ENCODE assay signal across 24 cellular contexts in the genomic region with DNA sequence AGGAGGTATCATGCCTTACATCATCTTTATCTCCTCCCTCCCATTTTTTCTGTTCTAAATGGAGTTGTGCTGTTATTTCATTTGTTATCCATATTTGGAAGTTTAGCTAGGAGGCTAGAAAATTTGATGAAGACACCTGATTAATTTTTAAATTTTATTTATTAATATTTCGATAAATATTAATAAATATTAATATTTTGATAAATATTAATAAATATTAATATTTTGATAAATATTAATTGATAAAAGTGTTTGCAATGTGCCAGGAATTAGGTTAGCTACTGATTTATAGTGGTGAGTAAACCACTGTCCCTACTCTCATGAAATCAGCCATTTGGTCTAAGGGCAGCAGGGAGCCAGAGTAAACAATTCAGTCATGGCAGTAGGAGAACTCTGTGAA.
A peak's percentile ranks its signal among the peaks of the same experiment; 100 is the strongest.
DNase-seq lines count a peak whose midpoint lies in the region; ATAC-seq, FAIRE-seq and TF ChIP-seq lines count a peak whose summit lies in the region.
"Had no signal": no experiment of that assay in that cellular context is flagged by ENCODE, and none has a peak within 500 bp of the region (broad histone marks: within the 10 kb centered on the region; RNA-seq: fewer than 3 reads in every experiment).

No MANE protein-coding gene starts in this region.

- H3K4me1 ChIP-seq in kidney (ENCODE audit: control insufficient read depth in 1 of 2, insufficient read depth in 1 of 2, low read depth in 1 of 2, low read length in 2 of 2) (no peaks in the 10 kb centered on the region), breast epithelium (no peaks in the 10 kb centered on the region), ascending aorta (no peaks in the 10 kb centered on the region)
- H3K4me1 ChIP-seq: BE2C, BLaER1, Caco-2 had no signal

- no peaks in the 10 kb centered on the region for H3K9me3 ChIP-seq in kidney (ENCODE audit: control insufficient read depth in 1 of 2, low read length in 2 of 2)
- H3K9me3 ChIP-seq in breast epithelium, result no peaks in the 10 kb centered on the region
- no peaks in the 10 kb centered on the region for H3K9me3 ChIP-seq in ascending aorta
- H3K9me3 ChIP-seq: BE2C, BLaER1, Caco-2 had no signal

- H3K4me3 ChIP-seq in kidney (ENCODE audit: low read length in 2 of 2) (no peak overlapping the region), breast epithelium (no peak overlapping the region), ascending aorta (no peak overlapping the region)
- H3K4me3 ChIP-seq: BLaER1, GM12878 had no signal

- DNase-seq in RCC 7860 (ENCODE audit: low spot score) (no peak), kidney (no peak), breast epithelium (ENCODE audit: low spot score in 2 of 2) (no peak), ascending aorta (ENCODE audit: low spot score in 2 of 2) (no peak)
- no peak for DNase-seq in activated CD4-positive, alpha-beta T cell treated with anti-CD3 and anti-CD28 coated beads for 1 hour
- DNase-seq: ACHN; BE2C; C1 segment of cervical spinal cord; Caco-2; Calu3; CD4-positive, alpha-beta memory T cell; CD4-positive, CD25-positive, alpha-beta regulatory T cell; CD8-positive, alpha-beta memory T cell; DMS79 treated with DMSO at 0.1 percent for 48 hours; GDM1 had no signal

- H3K27ac ChIP-seq in kidney (ENCODE audit: low read depth in 2 of 2, low read length in 2 of 2) (no peak overlapping the region), breast epithelium (no peak overlapping the region), ascending aorta (no peak overlapping the region)
- H3K27ac ChIP-seq: 22Rv1, BLaER1 had no signal

- H3K36me3 ChIP-seq in kidney (ENCODE audit: control insufficient read depth in 1 of 2, insufficient read depth in 2 of 2, low read length in 2 of 2) (no peaks in the 10 kb centered on the region), breast epithelium (no peaks in the 10 kb centered on the region), ascending aorta (no peaks in the 10 kb centered on the region)
- H3K36me3 ChIP-seq: BE2C, BLaER1 had no signal

- peak; percentile 30 for FAIRE-seq in A204.1 (lab: Jason Lieb, UNC)
- FAIRE-seq in RCC 7860 (lab: Jason Lieb, UNC), result peak; percentile 40
- FAIRE-seq in endometrium (lab: Jason Lieb, UNC), result peak; percentile 18
- peak; percentile 35 for FAIRE-seq in kidney (lab: Jason Lieb, UNC)
- FAIRE-seq: D721Med, GM12878, GM12892, GM18507 had no signal

- TF ChIP-seq POLR2A in breast epithelium (IDR thresholded peaks at IDR 0.05), result no peak

- TF ChIP-seq CTCF in kidney (IDR thresholded peaks at IDR 0.05; ENCODE audit: borderline replicate concordance, extremely low read depth, insufficient read depth), result no peak
- no peak for TF ChIP-seq CTCF in breast epithelium (IDR thresholded peaks at IDR 0.05)
- TF ChIP-seq CTCF in ascending aorta (IDR thresholded peaks at IDR 0.05), result no peak

- no peak for ATAC-seq in GM21786 (IDR thresholded peaks at IDR 0.05; ENCODE audit: unreplicated experiment)
- ATAC-seq: GM12878 had no signal

- no peaks in the 10 kb centered on the region for H3K27me3 ChIP-seq in breast epithelium
- H3K27me3 ChIP-seq in ascending aorta, result no peaks in the 10 kb centered on the region
- H3K27me3 ChIP-seq: BE2C, BLaER1 had no signal

- no peak overlapping the region for H3K9ac ChIP-seq in kidney (ENCODE audit: low read length in 2 of 2)
- H3K9ac ChIP-seq: BLaER1 had no signal

- intact Hi-C loops in kidney (cut with DNase I) (no loop called here), breast epithelium (cut with DNase I; ENCODE audit: low total_unique reads) (no loop called here), ascending aorta (cut with DNase I) (no loop called here)
